Comparison of ENCODE assay signal across 8 cellular contexts in genomic region chrX:14873676-14874049, GRCh38. TPM values are rescaled to one million over a fixed set of nuclear protein-coding genes. Genes with fewer than 3 reads are reported as not detected.
DNase-seq lines count a peak whose midpoint lies in the region; ATAC-seq and TF ChIP-seq lines count a peak whose summit lies in the region.

No MANE protein-coding gene starts in this region.

- WGBS in suprapubic skin: 41% methylated on average over 8 of the region's 8 CpGs

- peaks cover 11% of the 10 kb centered on the region for H3K36me3 Mint-ChIP-seq in T-helper 2 cell treated with Interferon-gamma antibody and Interleukin-4, amounts not matched to agents 5 μg/mL and 100 μg/mL, for 36 hours (ENCODE audit: low read depth)
- peaks cover 19% of the 10 kb centered on the region for H3K36me3 Mint-ChIP-seq in activated naive CD8-positive, alpha-beta T cell treated with anti-CD3 and anti-CD28 coated beads, Interleukin-2, amount 10 ng/mL, durations not matched to agents 7 days and 5 days

- no peaks in the 10 kb centered on the region for H3K9me3 Mint-ChIP-seq in T-helper 2 cell treated with Interferon-gamma antibody and Interleukin-4, amounts not matched to agents 5 μg/mL and 100 μg/mL, for 36 hours
- H3K9me3 Mint-ChIP-seq in activated naive CD8-positive, alpha-beta T cell treated with anti-CD3 and anti-CD28 coated beads, Interleukin-2, amount 10 ng/mL, durations not matched to agents 7 days and 5 days: no peaks in the 10 kb centered on the region

- H3K4me1 Mint-ChIP-seq in T-helper 2 cell treated with Interferon-gamma antibody and Interleukin-4, amounts not matched to agents 5 μg/mL and 100 μg/mL, for 36 hours (ENCODE audit: low read depth): peaks cover 27% of the 10 kb centered on the region
- H3K4me1 Mint-ChIP-seq in activated naive CD8-positive, alpha-beta T cell treated with anti-CD3 and anti-CD28 coated beads, Interleukin-2, amount 10 ng/mL, durations not matched to agents 7 days and 5 days: peaks cover 26% of the 10 kb centered on the region

- peak overlapping the region; percentile 53 for H3K4me3 ChIP-seq in kidney epithelial cell (ENCODE audit: low read depth, low read length)
- H3K4me3 ChIP-seq in suprapubic skin: peak overlapping the region; percentile 77

- H3K27me3 ChIP-seq in kidney epithelial cell (ENCODE audit: control insufficient read depth, insufficient read depth, low read length) (no peaks in the 10 kb centered on the region), suprapubic skin (no peaks in the 10 kb centered on the region)

- no peaks in the 10 kb centered on the region for H3K27me3 Mint-ChIP-seq in T-helper 2 cell treated with Interferon-gamma antibody and Interleukin-4, amounts not matched to agents 5 μg/mL and 100 μg/mL, for 36 hours (ENCODE audit: low read depth)
- H3K27me3 Mint-ChIP-seq in activated naive CD8-positive, alpha-beta T cell treated with anti-CD3 and anti-CD28 coated beads, Interleukin-2, amount 10 ng/mL, durations not matched to agents 7 days and 5 days: no peaks in the 10 kb centered on the region

- no peak for TF ChIP-seq CTCF in kidney epithelial cell (IDR thresholded peaks at IDR 0.05; ENCODE audit: insufficient read depth, low read length, poor library complexity, severe bottlenecking)
- no peak for TF ChIP-seq CTCF in suprapubic skin (IDR thresholded peaks at IDR 0.05)

- H3K9me3 ChIP-seq in suprapubic skin: no peaks in the 10 kb centered on the region

- TF ChIP-seq POLR2A in suprapubic skin (IDR thresholded peaks at IDR 0.05): no peak

- H3K27ac ChIP-seq in suprapubic skin: peak overlapping the region; percentile 83

- H3K4me3 Mint-ChIP-seq in T-helper 2 cell treated with Interferon-gamma antibody and Interleukin-4, amounts not matched to agents 5 μg/mL and 100 μg/mL, for 36 hours: peak overlapping the region; percentile 85
- peak overlapping the region; percentile 84 for H3K4me3 Mint-ChIP-seq in activated naive CD8-positive, alpha-beta T cell treated with anti-CD3 and anti-CD28 coated beads, Interleukin-2, amount 10 ng/mL, durations not matched to agents 7 days and 5 days

- peaks cover 6% of the 10 kb centered on the region for H3K4me1 ChIP-seq in suprapubic skin

- H3K27ac Mint-ChIP-seq in T-helper 2 cell treated with Interferon-gamma antibody and Interleukin-4, amounts not matched to agents 5 μg/mL and 100 μg/mL, for 36 hours: peak overlapping the region; percentile 88
- H3K27ac Mint-ChIP-seq in activated naive CD8-positive, alpha-beta T cell treated with anti-CD3 and anti-CD28 coated beads, Interleukin-2, amount 10 ng/mL, durations not matched to agents 7 days and 5 days: peak overlapping the region; percentile 87

- no peak for DNase-seq in T-helper 2 cell treated with Interferon-gamma antibody and Interleukin-4, amounts not matched to agents 5 μg/mL and 100 μg/mL, for 36 hours (ENCODE audit: low spot score)
- no peak for DNase-seq in T-helper 2 cell
- no peak for DNase-seq in activated naive CD8-positive, alpha-beta T cell treated with anti-CD3 and anti-CD28 coated beads, Interleukin-2, amount 10 ng/mL, durations not matched to agents 7 days and 5 days
- no peak for DNase-seq in kidney epithelial cell (ENCODE audit: low read depth)
- DNase-seq in suprapubic skin (ENCODE audit: low spot score in 2 of 2): no peak
- DNase-seq in NCI-H1436 (lab: John Stamatoyannopoulos, UW): no peak
- no peak for DNase-seq in DMS 273 (lab: John Stamatoyannopoulos, UW; ENCODE audit: unreplicated experiment)

- TF ChIP-seq EP300 in suprapubic skin (IDR thresholded peaks at IDR 0.05): no peak

- H3K36me3 ChIP-seq in kidney epithelial cell (ENCODE audit: control insufficient read depth, insufficient read depth, low read length) (no peaks in the 10 kb centered on the region), suprapubic skin (no peaks in the 10 kb centered on the region)

- no peak for ATAC-seq in activated naive CD8-positive, alpha-beta T cell treated with anti-CD3 and anti-CD28 coated beads, Interleukin-2, amount 10 ng/mL, durations not matched to agents 7 days and 5 days (ENCODE audit: low read depth)
- ATAC-seq in HG02798 (IDR thresholded peaks at IDR 0.05; ENCODE audit: poor library complexity, unreplicated experiment): no peak

- POLR2A ChIA-PET in activated naive CD8-positive, alpha-beta T cell treated with anti-CD3 and anti-CD28 coated beads, Interleukin-2, amount 10 ng/mL, durations not matched to agents 7 days and 5 days (lab: Charles Lee): interaction anchor here (1.1 to 1.5 kb wide), 2 partner anchors 13 to 1181 kb away, joined by 3 read pairs; no protein-coding TSS in a partner anchor

RNA-seq across cellular contexts. Expression of gene MOSPD2, which starts 0.4 kb away (rescaled TPM):
- 10 to 100 TPM; 11.6 to 14.4 TPM for total RNA-seq in activated naive CD8-positive, alpha-beta T cell treated with anti-CD3 and anti-CD28 coated beads, Interleukin-2, amount 10 ng/mL, durations not matched to agents 7 days and 5 days
- total RNA-seq in kidney epithelial cell (10.2 and 10.3 TPM in 2 replicates), suprapubic skin (10 to 100 TPM; 15.9 to 56.8 (median 25.0) TPM)

RNA-seq across cellular contexts. Expression of gene FANCB, which starts 0.8 kb away (rescaled TPM):
- total RNA-seq in activated naive CD8-positive, alpha-beta T cell treated with anti-CD3 and anti-CD28 coated beads, Interleukin-2, amount 10 ng/mL, durations not matched to agents 7 days and 5 days: 10 to 100 TPM in 1 of 2 experiments, 1 to 10 TPM in 1; 9.9 to 12.0 TPM
- total RNA-seq in kidney epithelial cell (0.67 and 2.3 TPM in 2 replicates), suprapubic skin (1 to 10 TPM in 2 of 4 donors, under 1 TPM in 2; 0.79 to 1.9 (median 0.94) TPM)
